Comparison of ENCODE assay signal across 32 cellular contexts in the genomic region with DNA sequence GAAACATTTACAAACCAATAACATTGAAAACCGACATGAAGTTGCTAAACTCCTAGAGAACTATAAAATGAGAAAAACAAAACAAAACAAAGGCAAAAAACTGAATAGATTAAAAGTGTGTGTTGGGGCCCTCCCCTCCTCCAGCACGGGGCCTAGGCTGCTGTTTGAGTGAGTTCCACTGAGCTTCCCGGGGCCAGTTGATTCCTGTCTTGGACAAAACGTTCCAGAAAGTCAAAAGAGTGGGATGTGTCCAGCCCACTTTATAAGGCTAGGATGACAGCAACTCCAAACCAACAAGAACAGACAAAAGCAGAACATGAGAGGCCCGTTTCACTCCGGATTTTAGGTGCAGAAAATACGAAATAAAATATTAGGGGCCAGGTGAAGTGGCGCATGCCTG. TPM values are rescaled to one million over a fixed set of nuclear protein-coding genes. Genes with fewer than 3 reads are reported as not detected.
A peak's percentile ranks its signal among the peaks of the same experiment; 100 is the strongest.
DNase-seq lines count a peak whose midpoint lies in the region; ATAC-seq and TF ChIP-seq lines count a peak whose summit lies in the region.
"Had no signal": no experiment of that assay in that cellular context is flagged by ENCODE, and none has a peak within 500 bp of the region (broad histone marks: within the 10 kb centered on the region; RNA-seq: fewer than 3 reads in every experiment).

No MANE protein-coding gene starts in this region.

- peaks cover 51% of the 10 kb centered on the region for H3K4me1 Mint-ChIP-seq in nephron progenitor cell

- H3K4me1 ChIP-seq in RWPE2 (ENCODE audit: insufficient read depth, poor library complexity, severe bottlenecking) (peaks cover 74% of the 10 kb centered on the region), tibial nerve (peaks cover 0 to 47% (median 10%) of the 10 kb centered on the region in 4 donors)
- H3K4me1 ChIP-seq: ascending aorta had no signal

- peaks cover 18% of the 10 kb centered on the region for H3K9me3 Mint-ChIP-seq in nephron progenitor cell
- H3K9me3 Mint-ChIP-seq: activated CD4-positive, alpha-beta T cell treated with anti-CD3 and anti-CD28 coated beads, Interleukin-2, amount 10 ng/mL, durations not matched to agents 7 days and 5 days; activated naive CD8-positive, alpha-beta T cell treated with anti-CD3 and anti-CD28 coated beads, Interleukin-2, amount 10 ng/mL, durations not matched to agents 7 days and 5 days; activated T-cell treated with anti-CD3 and anti-CD28 coated beads, Interleukin-2, amount 50 U/mL, for 24 hours; central memory CD8-positive, alpha-beta T cell; naive B cell; stimulated activated effector memory CD8-positive, alpha-beta T cell treated with anti-CD3 and anti-CD28 coated beads, Interleukin-12 subunit alpha, Interleukin-12 subunit beta, amount 100 ng/mL, for 72 hours had no signal

- H3K9me3 ChIP-seq in RWPE2 (ENCODE audit: severe bottlenecking) = no peaks in the 10 kb centered on the region
- H3K9me3 ChIP-seq in tibial nerve = no peaks in the 10 kb centered on the region
- H3K9me3 ChIP-seq: ascending aorta had no signal

- no peak for DNase-seq in RWPE2 (ENCODE audit: low spot score)
- peak; percentile 69 for DNase-seq in epithelial cell of esophagus (ENCODE audit: low read depth)
- no peak for DNase-seq in nephron progenitor cell
- no peak for DNase-seq in tibial nerve (ENCODE audit: low spot score in 2 of 2)
- DNase-seq in NCI-H1092 treated with DMSO at 0.1 percent for 48 hours (lab: John Stamatoyannopoulos, UW) = no peak
- no peak for DNase-seq in NCI-H524 treated with DMSO at 0.1 percent for 48 hours (lab: John Stamatoyannopoulos, UW)
- DNase-seq: activated CD4-positive, alpha-beta T cell treated with anti-CD3 and anti-CD28 coated beads, Interleukin-2, amount 10 ng/mL, durations not matched to agents 7 days and 5 days; activated gamma-delta T cell; activated naive CD8-positive, alpha-beta T cell treated with anti-CD3 and anti-CD28 coated beads, Interleukin-2, amount 10 ng/mL, durations not matched to agents 7 days and 5 days; activated T-cell treated with anti-CD3 and anti-CD28 coated beads, Interleukin-2, amount 50 U/mL, for 24 hours; Calu3; DND-41; foreskin melanocyte; mesendoderm; naive B cell; NCI-H2171; NCI-H510A; PC-3; SHP77; stimulated activated CD4-positive, alpha-beta T cell treated with anti-CD3 and anti-CD28 coated beads, Interleukin-12 subunit alpha, Interleukin-12 subunit beta, amount 100 ng/mL, for 4 hours; stimulated activated CD4-positive, alpha-beta T cell treated with anti-CD3 and anti-CD28 coated beads, Interleukin-4, amount 100 ng/mL, for 24 hours; T-helper 9 cell had no signal

- no peaks in the 10 kb centered on the region for H3K27me3 ChIP-seq in RWPE2 (ENCODE audit: insufficient read depth, poor library complexity, severe bottlenecking)
- no peaks in the 10 kb centered on the region for H3K27me3 ChIP-seq in tibial nerve
- H3K27me3 ChIP-seq: ascending aorta had no signal

- H3K4me3 ChIP-seq in RWPE2 (ENCODE audit: severe bottlenecking) = no peak overlapping the region
- no peak overlapping the region for H3K4me3 ChIP-seq in epithelial cell of esophagus (ENCODE audit: low read length)
- no peak overlapping the region for H3K4me3 ChIP-seq in tibial nerve
- H3K4me3 ChIP-seq: ascending aorta had no signal

- no peaks in the 10 kb centered on the region for H3K36me3 ChIP-seq in RWPE2 (ENCODE audit: low read depth)
- no peaks in the 10 kb centered on the region for H3K36me3 ChIP-seq in tibial nerve
- H3K36me3 ChIP-seq: ascending aorta had no signal

- no peak for TF ChIP-seq CTCF in RWPE2 (IDR thresholded peaks at IDR 0.05; ENCODE audit: poor library complexity, severe bottlenecking)
- no peak for TF ChIP-seq CTCF in epithelial cell of esophagus (IDR thresholded peaks at IDR 0.05; ENCODE audit: insufficient read depth, low read depth, low read length, missing control alignments)
- TF ChIP-seq CTCF in nephron progenitor cell (IDR thresholded peaks at IDR 0.05) = no peak
- TF ChIP-seq CTCF in tibial nerve (IDR thresholded peaks at IDR 0.05) = no peak

- WGBS in tibial nerve, 2 donors = 31 to 37% methylated on average over 8 of the region's 8 CpGs

- H3K4me3 Mint-ChIP-seq in nephron progenitor cell = peak overlapping the region; percentile 31
- H3K4me3 Mint-ChIP-seq: activated CD4-positive, alpha-beta T cell treated with anti-CD3 and anti-CD28 coated beads, Interleukin-2, amount 10 ng/mL, durations not matched to agents 7 days and 5 days; activated naive CD8-positive, alpha-beta T cell treated with anti-CD3 and anti-CD28 coated beads, Interleukin-2, amount 10 ng/mL, durations not matched to agents 7 days and 5 days; activated T-cell treated with anti-CD3 and anti-CD28 coated beads, Interleukin-2, amount 50 U/mL, for 24 hours; central memory CD8-positive, alpha-beta T cell; naive B cell; stimulated activated effector memory CD8-positive, alpha-beta T cell treated with anti-CD3 and anti-CD28 coated beads, Interleukin-12 subunit alpha, Interleukin-12 subunit beta, amount 100 ng/mL, for 72 hours had no signal

- ATAC-seq in RWPE2 (ENCODE audit: low read depth) (no peak; the same call in 2 of the 3 replicates), HG03432 (IDR thresholded peaks at IDR 0.05; ENCODE audit: unreplicated experiment) (no peak), GM21723 (IDR thresholded peaks at IDR 0.05; ENCODE audit: unreplicated experiment) (no peak)
- ATAC-seq: HCT116; PC-3; right cardiac atrium; stimulated activated effector memory CD8-positive, alpha-beta T cell treated with anti-CD3 and anti-CD28 coated beads, Interleukin-12 subunit alpha, Interleukin-12 subunit beta, amount 100 ng/mL, for 72 hours had no signal

- peak; percentile 36 to 76 for TF ChIP-seq EP300 in tibial nerve (IDR thresholded peaks at IDR 0.05)

- peak overlapping the region; percentile 99 for H3K27ac ChIP-seq in RWPE2 (ENCODE audit: poor library complexity, severe bottlenecking)
- H3K27ac ChIP-seq in tibial nerve = peak overlapping the region; percentile 69 to 87 (median 70)
- H3K27ac ChIP-seq: ascending aorta, C4-2B, parathyroid adenoma, VCaP had no signal

- no peak for TF ChIP-seq POLR2A in tibial nerve (IDR thresholded peaks at IDR 0.05)

- peak overlapping the region; percentile 97 for H3K27ac Mint-ChIP-seq in nephron progenitor cell
- H3K27ac Mint-ChIP-seq: activated CD4-positive, alpha-beta T cell treated with anti-CD3 and anti-CD28 coated beads, Interleukin-2, amount 10 ng/mL, durations not matched to agents 7 days and 5 days; activated naive CD8-positive, alpha-beta T cell treated with anti-CD3 and anti-CD28 coated beads, Interleukin-2, amount 10 ng/mL, durations not matched to agents 7 days and 5 days; activated T-cell treated with anti-CD3 and anti-CD28 coated beads, Interleukin-2, amount 50 U/mL, for 24 hours; naive B cell; stimulated activated effector memory CD8-positive, alpha-beta T cell treated with anti-CD3 and anti-CD28 coated beads, Interleukin-12 subunit alpha, Interleukin-12 subunit beta, amount 100 ng/mL, for 72 hours had no signal

- H3K27me3 Mint-ChIP-seq in nephron progenitor cell (ENCODE audit: low read depth, poor library complexity) = peaks cover 9% of the 10 kb centered on the region
- H3K27me3 Mint-ChIP-seq: activated CD4-positive, alpha-beta T cell treated with anti-CD3 and anti-CD28 coated beads, Interleukin-2, amount 10 ng/mL, durations not matched to agents 7 days and 5 days; activated T-cell treated with anti-CD3 and anti-CD28 coated beads, Interleukin-2, amount 50 U/mL, for 24 hours; central memory CD8-positive, alpha-beta T cell had no signal

- no peaks in the 10 kb centered on the region for H3K36me3 Mint-ChIP-seq in nephron progenitor cell (ENCODE audit: low read depth)
- H3K36me3 Mint-ChIP-seq: activated naive CD8-positive, alpha-beta T cell treated with anti-CD3 and anti-CD28 coated beads, Interleukin-2, amount 10 ng/mL, durations not matched to agents 7 days and 5 days; naive B cell had no signal

RNA-seq across cellular contexts. Expression of gene CSNK1D, which starts 11.6 kb away (rescaled TPM):
- total RNA-seq in tibial nerve = 100 to 1,000 TPM in 3 of 4 donors, 10 to 100 TPM in 1; 93.9 to 160 (median 124) TPM

RNA-seq across cellular contexts. Expression of gene CD7, which starts 32.3 kb away (rescaled TPM):
- under 1 TPM in 2 of 4 donors, not detected in 2; 0.63 to 0.90 TPM for total RNA-seq in tibial nerve
- total RNA-seq: Calu3 had no signal

RNA-seq across cellular contexts. Expression of gene SECTM1, which starts 48.4 kb away (rescaled TPM):
- total RNA-seq in tibial nerve = 10 to 100 TPM in 3 of 4 donors, 1 to 10 TPM in 1; 6.9 to 12.6 (median 11.3) TPM

RNA-seq across cellular contexts. Expression of gene SLC16A3, which starts 56.3 kb away (rescaled TPM):
- total RNA-seq in tibial nerve = 10 to 100 TPM; 10.5 to 36.0 (median 21.4) TPM
